Comparison of ENCODE assay signal across 25 cellular contexts in genomic region chr3:100783619-100784018, GRCh38.
"Had no signal": no experiment of that assay in that cellular context is flagged by ENCODE, and none has a peak within 500 bp of the region (broad histone marks: within the 10 kb centered on the region; RNA-seq: fewer than 3 reads in every experiment).

No MANE protein-coding gene starts in this region.

- DNase-seq: cerebellar nuclear complex; dorsolateral prefrontal cortex; effector CD4-positive, alpha-beta T cell; foreskin melanocyte; glutamatergic neuron; heart right ventricle; hippocampal formation; left cardiac atrium; left lung; naive thymus-derived CD8-positive, alpha-beta T cell; nephron progenitor cell; sigmoid colon; stimulated activated CD4-positive, alpha-beta T cell treated with anti-CD3 and anti-CD28 coated beads, Interleukin-2, amount 100 ng/mL, for 24 hours; stimulated activated CD4-positive, alpha-beta T cell treated with anti-CD3 and anti-CD28 coated beads, Interleukin-4, amount 100 ng/mL, for 24 hours; stimulated activated naive CD8-positive, alpha-beta T cell treated with anti-CD3 and anti-CD28 coated beads, Interleukin-15, Interleukin-2, amounts not matched to agents 100 U/mL and 50 U/mL, for 24 hours; substantia nigra; testis; upper lobe of left lung; uterus had no signal

- H3K27me3 ChIP-seq: dorsolateral prefrontal cortex, esophagus muscularis mucosa, heart right ventricle, left lung, neutrophil, right atrium auricular region, sigmoid colon, testis, tibial nerve, upper lobe of left lung, uterus had no signal

- H3K9me3 ChIP-seq: neutrophil, prostate gland, testis had no signal

- H3K4me3 Mint-ChIP-seq: naive thymus-derived CD8-positive, alpha-beta T cell; nephron progenitor cell; stimulated activated effector memory CD8-positive, alpha-beta T cell treated with anti-CD3 and anti-CD28 coated beads, Interleukin-12 subunit alpha, Interleukin-12 subunit beta, amount 100 ng/mL, for 72 hours had no signal

- ATAC-seq: heart right ventricle; left lung; naive thymus-derived CD8-positive, alpha-beta T cell; stimulated activated effector memory CD8-positive, alpha-beta T cell treated with anti-CD3 and anti-CD28 coated beads, Interleukin-12 subunit alpha, Interleukin-12 subunit beta, amount 100 ng/mL, for 72 hours; stimulated activated naive CD8-positive, alpha-beta T cell treated with anti-CD3 and anti-CD28 coated beads, Interleukin-15, Interleukin-2, amounts not matched to agents 100 U/mL and 50 U/mL, for 24 hours had no signal

- H3K4me1 Mint-ChIP-seq: naive thymus-derived CD8-positive, alpha-beta T cell; stimulated activated effector memory CD8-positive, alpha-beta T cell treated with anti-CD3 and anti-CD28 coated beads, Interleukin-12 subunit alpha, Interleukin-12 subunit beta, amount 100 ng/mL, for 72 hours had no signal

- H3K4me1 ChIP-seq: left lung, prostate gland, right atrium auricular region, testis, upper lobe of left lung, uterus had no signal

- H3K9me3 Mint-ChIP-seq: stimulated activated effector memory CD8-positive, alpha-beta T cell treated with anti-CD3 and anti-CD28 coated beads, Interleukin-12 subunit alpha, Interleukin-12 subunit beta, amount 100 ng/mL, for 72 hours had no signal

- H3K36me3 Mint-ChIP-seq: stimulated activated effector memory CD8-positive, alpha-beta T cell treated with anti-CD3 and anti-CD28 coated beads, Interleukin-12 subunit alpha, Interleukin-12 subunit beta, amount 100 ng/mL, for 72 hours had no signal

- H3K4me3 ChIP-seq: dorsolateral prefrontal cortex, esophagus muscularis mucosa, heart right ventricle, left lung, prostate gland, right atrium auricular region, sigmoid colon, testis, tibial nerve, upper lobe of left lung, uterus had no signal

- H3K36me3 ChIP-seq: left lung, neutrophil, prostate gland, right atrium auricular region, upper lobe of left lung, uterus had no signal

- H3K27ac Mint-ChIP-seq: naive thymus-derived CD8-positive, alpha-beta T cell; nephron progenitor cell; stimulated activated effector memory CD8-positive, alpha-beta T cell treated with anti-CD3 and anti-CD28 coated beads, Interleukin-12 subunit alpha, Interleukin-12 subunit beta, amount 100 ng/mL, for 72 hours had no signal

- H3K27ac ChIP-seq: dorsolateral prefrontal cortex, left lung, neutrophil, prostate gland, right atrium auricular region, testis, tibial nerve, upper lobe of left lung, uterus had no signal
